Comparison of ENCODE assay signal across 28 cellular contexts in the genomic region with DNA sequence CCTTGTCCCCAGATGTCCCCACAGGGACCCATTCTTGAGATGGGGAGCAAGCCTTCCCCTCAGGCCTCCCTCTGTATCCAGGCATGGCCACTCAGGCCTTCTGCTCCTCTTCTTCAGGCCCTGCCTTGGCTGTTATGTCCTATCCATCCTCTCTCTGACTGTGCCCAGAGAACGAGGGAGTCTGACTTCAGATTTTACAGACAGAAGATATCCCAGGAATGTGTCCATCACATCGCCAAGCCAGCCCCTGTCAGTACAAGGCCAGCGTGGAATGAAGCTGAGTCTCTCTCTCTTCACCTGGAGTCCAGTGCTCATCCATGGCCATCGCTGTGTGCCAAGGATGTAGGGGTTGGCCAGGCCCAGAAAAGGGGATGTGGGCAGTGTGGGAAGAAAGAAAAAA. TPM values are rescaled to one million over a fixed set of nuclear protein-coding genes. Genes with fewer than 3 reads are reported as not detected.
DNase-seq lines count a peak whose midpoint lies in the region; ATAC-seq, FAIRE-seq and TF ChIP-seq lines count a peak whose summit lies in the region.
"Had no signal": no experiment of that assay in that cellular context is flagged by ENCODE, and none has a peak within 500 bp of the region (broad histone marks: within the 10 kb centered on the region; RNA-seq: fewer than 3 reads in every experiment).

No MANE protein-coding gene starts in this region.

- no peak for ATAC-seq in GM18858 (IDR thresholded peaks at IDR 0.05; ENCODE audit: unreplicated experiment)
- ATAC-seq: GM23338 had no signal

- H3K79me2 ChIP-seq in osteoblast (ENCODE audit: insufficient read depth, low read length) = no peaks in the 10 kb centered on the region
- no peaks in the 10 kb centered on the region for H3K79me2 ChIP-seq in hepatocyte

- H3K4me1 ChIP-seq in endodermal cell (ENCODE audit: control insufficient read depth, insufficient read depth, low read length) (no peaks in the 10 kb centered on the region), osteoblast (ENCODE audit: insufficient read depth, low read length) (peaks cover 18% of the 10 kb centered on the region), hepatocyte (ENCODE audit: insufficient read depth) (peaks cover 10% of the 10 kb centered on the region)
- H3K4me1 ChIP-seq: spleen, uterus had no signal

- H3K9me2 ChIP-seq in hepatocyte (replicated peaks; ENCODE audit: insufficient read depth) = no peaks in the 10 kb centered on the region

- H4K20me1 ChIP-seq in osteoblast (ENCODE audit: insufficient read depth, low read length) = no peaks in the 10 kb centered on the region
- no peaks in the 10 kb centered on the region for H4K20me1 ChIP-seq in hepatocyte (ENCODE audit: insufficient read depth, poor library complexity, severe bottlenecking)

- TF ChIP-seq CTCF in endodermal cell (conservative IDR thresholded peaks at IDR 0.05) (no peak), osteoblast (IDR thresholded peaks at IDR 0.05; ENCODE audit: extremely low read depth, low read depth, low read length) (no peak), hepatocyte (IDR thresholded peaks at IDR 0.05; ENCODE audit: poor library complexity) (no peak)

- no peaks in the 10 kb centered on the region for H3K36me3 Mint-ChIP-seq in endodermal cell (ENCODE audit: low read depth)
- H3K36me3 Mint-ChIP-seq: naive B cell had no signal

- H3K27me3 ChIP-seq in endodermal cell (ENCODE audit: control insufficient read depth, insufficient read depth, low read length, poor library complexity, severe bottlenecking) = no peaks in the 10 kb centered on the region
- no peaks in the 10 kb centered on the region for H3K27me3 ChIP-seq in osteoblast (ENCODE audit: insufficient read depth, low read length)
- H3K27me3 ChIP-seq in hepatocyte = no peaks in the 10 kb centered on the region
- H3K27me3 ChIP-seq: uterus had no signal

- H2AFZ ChIP-seq in osteoblast (ENCODE audit: low read length) = peak overlapping the region; percentile 68
- no peak overlapping the region for H2AFZ ChIP-seq in hepatocyte
- H2AFZ ChIP-seq: GM23338 had no signal

- no peak overlapping the region for H3K9ac ChIP-seq in endodermal cell (ENCODE audit: extremely low read depth, low read length, poor library complexity, severe bottlenecking)

- no peak overlapping the region for H3K27ac ChIP-seq in endodermal cell (ENCODE audit: low read depth, low read length)
- H3K27ac ChIP-seq in osteoblast (ENCODE audit: low read depth, low read length) = peak overlapping the region; percentile 67
- no peak overlapping the region for H3K27ac ChIP-seq in hepatocyte
- H3K27ac ChIP-seq: C4-2B, spleen, thoracic aorta, uterus had no signal

- no peak overlapping the region for H3K4me3 ChIP-seq in endodermal cell (ENCODE audit: low read length)
- H3K4me3 ChIP-seq in osteoblast (ENCODE audit: insufficient read depth, low read length) = no peak overlapping the region
- H3K4me3 ChIP-seq in hepatocyte = no peak overlapping the region
- H3K4me3 ChIP-seq: GM23338, spleen, thoracic aorta, uterus had no signal

- H3K4me1 Mint-ChIP-seq in endodermal cell = peaks cover 7% of the 10 kb centered on the region
- H3K4me1 Mint-ChIP-seq: activated CD4-positive, alpha-beta T cell treated with anti-CD3 and anti-CD28 coated beads, Interleukin-2, amount 10 ng/mL, durations not matched to agents 7 days and 5 days; naive B cell had no signal

- H3K4me2 ChIP-seq in osteoblast (ENCODE audit: insufficient read depth, low read length) (peak overlapping the region; percentile 58), hepatocyte (no peak overlapping the region)
- H3K4me2 ChIP-seq: GM23338 had no signal

- no peaks in the 10 kb centered on the region for H3K9me3 Mint-ChIP-seq in endodermal cell
- H3K9me3 Mint-ChIP-seq: activated CD4-positive, alpha-beta T cell treated with anti-CD3 and anti-CD28 coated beads, Interleukin-2, amount 10 ng/mL, durations not matched to agents 7 days and 5 days; activated naive CD4-positive, alpha-beta T cell treated with anti-CD3 and anti-CD28 coated beads for 36 hours; GM23338; naive B cell had no signal

- no peak for FAIRE-seq in RCC 7860 (lab: Jason Lieb, UNC)
- FAIRE-seq: D721Med, endometrium had no signal

- H3K9me3 ChIP-seq in endodermal cell (ENCODE audit: control insufficient read depth, low read length) = no peaks in the 10 kb centered on the region
- H3K9me3 ChIP-seq in osteoblast (ENCODE audit: low read depth, low read length) = no peaks in the 10 kb centered on the region
- H3K9me3 ChIP-seq in hepatocyte (ENCODE audit: low read depth) = no peaks in the 10 kb centered on the region
- H3K9me3 ChIP-seq: spleen, thoracic aorta, uterus had no signal

- no peak overlapping the region for H3K4me3 Mint-ChIP-seq in endodermal cell
- H3K4me3 Mint-ChIP-seq: activated CD4-positive, alpha-beta T cell treated with anti-CD3 and anti-CD28 coated beads, Interleukin-2, amount 10 ng/mL, durations not matched to agents 7 days and 5 days; activated naive CD4-positive, alpha-beta T cell treated with anti-CD3 and anti-CD28 coated beads for 36 hours; GM23338; naive B cell had no signal

- no peak overlapping the region for H3K27ac Mint-ChIP-seq in endodermal cell
- H3K27ac Mint-ChIP-seq: activated CD4-positive, alpha-beta T cell treated with anti-CD3 and anti-CD28 coated beads, Interleukin-2, amount 10 ng/mL, durations not matched to agents 7 days and 5 days; activated naive CD4-positive, alpha-beta T cell treated with anti-CD3 and anti-CD28 coated beads for 36 hours; GM23338; naive B cell had no signal

- no peaks in the 10 kb centered on the region for H3K27me3 Mint-ChIP-seq in endodermal cell (ENCODE audit: insufficient read depth)

- H3K36me3 ChIP-seq in endodermal cell (ENCODE audit: control insufficient read depth, insufficient read depth, low read length) (no peaks in the 10 kb centered on the region), osteoblast (ENCODE audit: insufficient read depth, low read length) (no peaks in the 10 kb centered on the region), hepatocyte (replicated peaks; ENCODE audit: insufficient read depth, low read depth) (no peaks in the 10 kb centered on the region)
- H3K36me3 ChIP-seq: spleen, thoracic aorta, uterus had no signal

- WGBS in endodermal cell (ENCODE audit: insufficient coverage in 1 of 2, insufficient read length in 1 of 2), 2 experiments = 71 to 90% methylated on average over 2 to 4 of the region's 4 CpGs
- WGBS in hepatocyte (ENCODE audit: low lambda C conversion rate, missing lambda C conversion rate) = 68% methylated on average over 4 of the region's 4 CpGs

- DNase-seq in GM03348 (ENCODE audit: low spot score) = peak; percentile 64
- peak; percentile 29 for DNase-seq in RCC 7860 (ENCODE audit: low spot score)
- DNase-seq in endodermal cell = peak; percentile 45
- DNase-seq in osteoblast (ENCODE audit: insufficient read length, low spot score, missing footprints) = peak; percentile 47
- no peak for DNase-seq in stimulated activated CD8-positive, alpha-beta memory T cell treated with anti-CD3 and anti-CD28 coated beads, Interleukin-4, amount 100 ng/mL, for 48 hours
- no peak for DNase-seq in hepatocyte (ENCODE audit: low spot score)
- DNase-seq in retina = no peak
- DNase-seq: activated CD4-positive, alpha-beta T cell treated with anti-CD3 and anti-CD28 coated beads, Interleukin-2, amount 10 ng/mL, durations not matched to agents 7 days and 5 days; activated T-cell treated with anti-CD3 and anti-CD28 coated beads, Interleukin-2, amount 50 U/mL, for 48 hours; cortex of kidney; glutamatergic neuron; left colon; naive B cell; NCI-H146; NCI-H2171 treated with DMSO at 0.1 percent for 48 hours; NCI-H69; occipital lobe; spleen; stimulated activated CD4-positive, alpha-beta T cell treated with anti-CD3 and anti-CD28 coated beads, Interleukin-4, amount 100 ng/mL, for 24 hours; stimulated activated naive CD4-positive, alpha-beta T cell treated with Interleukin-2 at 50 U/mL for 16 hours; uterus had no signal

RNA-seq across cellular contexts. Expression of a gene that starts 57.6 kb away (rescaled TPM):
- total RNA-seq in endodermal cell (10 to 100 TPM; 12.7 to 19.2 TPM), osteoblast (7.6 and 11.8 TPM in 2 replicates), hepatocyte (92.3 and 108 TPM in 2 replicates)
- 36.9 TPM for polyA plus RNA-seq in endodermal cell (2013, experiment 1 of 2)
- polyA plus RNA-seq in endodermal cell (2013, experiment 2 of 2) = 39.5 TPM
- 84.1 and 107 TPM in 2 replicates for polyA plus RNA-seq in hepatocyte

Comparison
In these comparisons a context has a peak if more than half of its experiments do, and no peak if none do; other contexts are left out.
1. DNase-seq: peak in GM03348 (single experiment), RCC 7860 (single experiment), endodermal cell (single experiment) and osteoblast (single experiment); none in stimulated activated CD8-positive, alpha-beta memory T cell treated with anti-CD3 and anti-CD28 coated beads, Interleukin-4, amount 100 ng/mL, for 48 hours (single experiment), hepatocyte (single experiment) and retina (single experiment).